36 cellular contexts compared by ENCODE assay signal in the genomic region with DNA sequence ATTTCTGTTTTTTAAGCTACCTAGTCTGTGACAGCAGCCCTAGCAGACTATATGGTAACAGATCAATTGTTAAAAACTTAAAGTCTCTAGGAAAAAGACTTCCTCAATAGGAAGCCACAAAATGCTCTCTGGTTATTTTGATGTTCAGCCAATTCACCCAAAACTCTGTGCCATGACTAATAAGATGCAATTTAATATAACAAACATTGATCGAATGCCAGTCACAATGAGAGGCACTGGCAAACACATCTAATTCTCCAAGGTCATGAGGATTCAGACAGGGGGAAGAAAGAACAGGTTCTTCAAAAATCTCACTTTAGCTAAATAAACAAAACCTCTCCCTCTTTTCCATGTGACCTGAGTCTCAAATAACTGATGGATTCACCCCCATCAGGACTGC.
"Had no signal": no experiment of that assay in that cellular context is flagged by ENCODE, and none has a peak within 500 bp of the region (broad histone marks: within the 10 kb centered on the region; RNA-seq: fewer than 3 reads in every experiment).

No MANE protein-coding gene starts in this region.

- H3K4me3 ChIP-seq: MG63, Peyer's patch, SJSA1 had no signal

- FAIRE-seq: bronchial epithelial cell, TTC549 had no signal

- H3K36me3 Mint-ChIP-seq: brain, WTC11 had no signal

- H3K27me3 Mint-ChIP-seq: activated naive CD8-positive, alpha-beta T cell treated with anti-CD3 and anti-CD28 coated beads for 36 hours; activated T-cell treated with anti-CD3 and anti-CD28 coated beads, Interleukin-2, amount 50 U/mL, for 24 hours had no signal

- H3K4me1 ChIP-seq: Peyer's patch, SJSA1 had no signal

- H3K9ac ChIP-seq: KMS-11, SK-N-SH had no signal

- DNase-seq: activated CD4-positive, alpha-beta T cell treated with anti-CD3 and anti-CD28 coated beads for 48 hours; activated CD4-positive, alpha-beta T cell treated with anti-CD3 and anti-CD28 coated beads, Interleukin-2, amount 50 U/mL, for 48 hours; activated CD8-positive, alpha-beta T cell treated with anti-CD3 and anti-CD28 coated beads, Interleukin-2, amount 10 ng/mL, durations not matched to agents 7 days and 5 days; activated effector memory CD4-positive, alpha-beta T cell treated with anti-CD3 and anti-CD28 coated beads, Interleukin-2, amount 50 U/mL, for 16 hours; activated naive CD4-positive, alpha-beta T cell; activated naive CD4-positive, alpha-beta T cell treated with anti-CD3 and anti-CD28 coated beads, Interleukin-2, amount 50 U/mL, for 16 hours; activated naive CD8-positive, alpha-beta T cell treated with anti-CD3 and anti-CD28 coated beads for 36 hours; activated T-cell treated with anti-CD3 and anti-CD28 coated beads, Interleukin-2, amount 50 U/mL, for 24 hours; amniotic stem cell; aorta; caudate nucleus; cerebellar nuclear complex; MG63; NCI-H1048; NCI-H1105 treated with DMSO at 0.1 percent for 48 hours; NCI-H1436; NCI-H1694; NCI-H1930; NCI-H2081 treated with DMSO at 0.1 percent for 48 hours; NCI-H226; NCI-H446 treated with DMSO at 0.1 percent for 48 hours; NCI-H524; NCI-H69; Peyer's patch; RPMI8226; SHP77 treated with DMSO at 0.1 percent for 48 hours; SK-N-SH had no signal

- ATAC-seq: activated CD4-positive, CD25-positive, alpha-beta regulatory T cell treated with anti-CD3 and anti-CD28 coated beads, Interleukin-2, amount 50 U/mL, for 24 hours; activated CD8-positive, alpha-beta T cell treated with anti-CD3 and anti-CD28 coated beads, Interleukin-2, amount 10 ng/mL, durations not matched to agents 7 days and 5 days; WTC11 had no signal

- H3K4me3 Mint-ChIP-seq: activated CD8-positive, alpha-beta T cell treated with anti-CD3 and anti-CD28 coated beads, Interleukin-2, amount 10 ng/mL, durations not matched to agents 7 days and 5 days; activated naive CD8-positive, alpha-beta T cell treated with anti-CD3 and anti-CD28 coated beads for 36 hours; activated T-cell treated with anti-CD3 and anti-CD28 coated beads, Interleukin-2, amount 50 U/mL, for 24 hours; brain; T-helper 1 cell treated with Interleukin-12 subunit alpha and Interleukin-12 subunit beta and Interleukin-4 antibody, amounts not matched to agents 30 μg/mL and 1 μg/mL, for 36 hours; T-helper 2 cell treated with Interferon-gamma antibody and Interleukin-4, amounts not matched to agents 5 μg/mL and 100 μg/mL, for 36 hours; WTC11 had no signal

- H3K27ac Mint-ChIP-seq: activated CD8-positive, alpha-beta T cell treated with anti-CD3 and anti-CD28 coated beads, Interleukin-2, amount 10 ng/mL, durations not matched to agents 7 days and 5 days; activated naive CD8-positive, alpha-beta T cell treated with anti-CD3 and anti-CD28 coated beads for 36 hours; activated T-cell treated with anti-CD3 and anti-CD28 coated beads, Interleukin-2, amount 50 U/mL, for 24 hours; brain; T-helper 1 cell treated with Interleukin-12 subunit alpha and Interleukin-12 subunit beta and Interleukin-4 antibody, amounts not matched to agents 30 μg/mL and 1 μg/mL, for 36 hours; T-helper 2 cell treated with Interferon-gamma antibody and Interleukin-4, amounts not matched to agents 5 μg/mL and 100 μg/mL, for 36 hours; WTC11 had no signal

- H3K36me3 ChIP-seq: MG63, Peyer's patch, SJSA1 had no signal

- H3K4me2 ChIP-seq: KMS-11, SK-N-SH had no signal

- H3K9me3 ChIP-seq: MG63, Peyer's patch, SJSA1, SK-N-SH had no signal

- H3K27me3 ChIP-seq: MG63, Peyer's patch, SJSA1 had no signal

- H3K27ac ChIP-seq: KMS-11, Peyer's patch, SJSA1 had no signal

- H3K4me1 Mint-ChIP-seq: brain had no signal

- H3K9me3 Mint-ChIP-seq: activated naive CD8-positive, alpha-beta T cell treated with anti-CD3 and anti-CD28 coated beads for 36 hours; activated T-cell treated with anti-CD3 and anti-CD28 coated beads, Interleukin-2, amount 50 U/mL, for 24 hours; brain; T-helper 1 cell treated with Interleukin-12 subunit alpha and Interleukin-12 subunit beta and Interleukin-4 antibody, amounts not matched to agents 30 μg/mL and 1 μg/mL, for 36 hours; T-helper 2 cell treated with Interferon-gamma antibody and Interleukin-4, amounts not matched to agents 5 μg/mL and 100 μg/mL, for 36 hours; WTC11 had no signal
